ENCODE assay signal across 14 cellular contexts in the genomic region with DNA sequence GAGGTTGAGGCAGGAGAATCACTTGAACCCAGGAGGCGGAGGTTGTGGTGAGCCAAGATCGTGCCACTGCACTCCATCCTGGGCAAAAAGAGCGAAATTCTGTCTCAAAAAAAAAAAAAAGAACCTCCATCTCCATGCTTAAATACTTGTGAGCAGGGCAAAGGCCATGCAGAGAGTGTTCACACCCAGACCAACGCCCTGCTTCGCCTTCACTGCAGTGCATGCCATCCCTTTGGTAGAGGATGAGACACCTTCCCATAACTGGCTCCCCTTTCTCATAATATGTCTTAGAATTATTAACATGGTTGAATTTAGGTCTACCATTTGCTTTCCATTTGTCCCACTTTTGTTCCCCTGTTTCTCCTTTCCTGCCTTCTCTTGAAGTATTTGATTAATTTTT. TPM values are rescaled to one million over a fixed set of nuclear protein-coding genes. Genes with fewer than 3 reads are reported as not detected.
DNase-seq lines count a peak whose midpoint lies in the region; ATAC-seq and TF ChIP-seq lines count a peak whose summit lies in the region.
"Had no signal": no experiment of that assay in that cellular context is flagged by ENCODE, and none has a peak within 500 bp of the region (broad histone marks: within the 10 kb centered on the region; RNA-seq: fewer than 3 reads in every experiment).

No MANE protein-coding gene starts in this region.

- H3K9me3 ChIP-seq in Caco-2 = no peaks in the 10 kb centered on the region
- H3K9me3 ChIP-seq in colonic mucosa = no peaks in the 10 kb centered on the region
- H3K9me3 ChIP-seq: BLaER1 treated with 17β-estradiol and CSF1 and Interleukin-3, amounts not matched to agents 10 nM and 100 nM had no signal

- DNase-seq in Caco-2 = no peak
- DNase-seq in HT-29 (ENCODE audit: low spot score) = peak; percentile 60
- DNase-seq in colonic mucosa = peak; percentile 77
- no peak for DNase-seq in progenitor cell of endocrine pancreas (ENCODE audit: low spot score, unreplicated experiment)
- DNase-seq in SKM-1 (lab: John Stamatoyannopoulos, UW; ENCODE audit: unreplicated experiment) = no peak
- DNase-seq: ACHN; Calu3; CD4-positive, CD25-positive, alpha-beta regulatory T cell; DMS 273 treated with DMSO at 0.1 percent for 48 hours; H7 had no signal

- POLR2A ChIA-PET in Caco-2 (lab: Charles Lee) = no interaction called here

- peaks cover 11% of the 10 kb centered on the region for H3K4me1 Mint-ChIP-seq in Caco-2 (ENCODE audit: low read depth, unreplicated experiment)
- H3K4me1 Mint-ChIP-seq in progenitor cell of endocrine pancreas (ENCODE audit: low read depth) = peaks cover 3% of the 10 kb centered on the region

- no peaks in the 10 kb centered on the region for H3K4me1 ChIP-seq in Caco-2
- H3K4me1 ChIP-seq in colonic mucosa = no peaks in the 10 kb centered on the region

- no peak overlapping the region for H3K4me3 Mint-ChIP-seq in Caco-2 (ENCODE audit: unreplicated experiment)
- H3K4me3 Mint-ChIP-seq in progenitor cell of endocrine pancreas (ENCODE audit: low read depth) = no peak overlapping the region
- H3K4me3 Mint-ChIP-seq: CD4-positive, CD25-positive, alpha-beta regulatory T cell had no signal

- H3K4me3 ChIP-seq in Caco-2 (ENCODE audit: low read depth, low read length) = no peak overlapping the region
- H3K4me3 ChIP-seq in colonic mucosa = no peak overlapping the region
- H3K4me3 ChIP-seq: BLaER1 treated with 17β-estradiol and CSF1 and Interleukin-3, amounts not matched to agents 10 nM and 100 nM had no signal

- H3K27me3 Mint-ChIP-seq in Caco-2 (ENCODE audit: insufficient read depth, unreplicated experiment) (no peaks in the 10 kb centered on the region), progenitor cell of endocrine pancreas (no peaks in the 10 kb centered on the region)
- H3K27me3 Mint-ChIP-seq: CD4-positive, CD25-positive, alpha-beta regulatory T cell had no signal

- no peak for TF ChIP-seq CTCF in Caco-2 (IDR thresholded peaks at IDR 0.05; ENCODE audit: insufficient read depth in 1 of 2, low read depth in 1 of 2, low read length in 1 of 2, severe bottlenecking in 1 of 2, unreplicated experiment in 1 of 2)
- TF ChIP-seq CTCF in colonic mucosa (IDR thresholded peaks at IDR 0.05) = no peak
- TF ChIP-seq CTCF in progenitor cell of endocrine pancreas (IDR thresholded peaks at IDR 0.05; ENCODE audit: unreplicated experiment) = no peak

- peaks cover 34% of the 10 kb centered on the region for H3K36me3 Mint-ChIP-seq in Caco-2 (ENCODE audit: insufficient read depth, unreplicated experiment)
- H3K36me3 Mint-ChIP-seq in progenitor cell of endocrine pancreas (ENCODE audit: insufficient read depth) = peaks cover 3% of the 10 kb centered on the region

- H3K36me3 ChIP-seq in Caco-2 (ENCODE audit: control insufficient read depth, insufficient read depth, low read length) (peaks cover 2% of the 10 kb centered on the region), colonic mucosa (no peaks in the 10 kb centered on the region)

- ATAC-seq in HG03521 (IDR thresholded peaks at IDR 0.05; ENCODE audit: unreplicated experiment) = no peak
- ATAC-seq in HG03342 (IDR thresholded peaks at IDR 0.05; ENCODE audit: unreplicated experiment) = no peak

- H3K9ac ChIP-seq in colonic mucosa (ENCODE audit: low read depth in 2 of 2, low read length in 2 of 2) = no peak overlapping the region
- H3K9ac ChIP-seq: BLaER1 treated with 17β-estradiol and CSF1 and Interleukin-3, amounts not matched to agents 10 nM and 100 nM had no signal

- H3K27me3 ChIP-seq in Caco-2 (replicated peaks; ENCODE audit: control insufficient read depth, insufficient read depth, low read length) = no peaks in the 10 kb centered on the region
- no peaks in the 10 kb centered on the region for H3K27me3 ChIP-seq in colonic mucosa
- H3K27me3 ChIP-seq: BLaER1 treated with 17β-estradiol and CSF1 and Interleukin-3, amounts not matched to agents 10 nM and 100 nM had no signal

- intact Hi-C loops in Caco-2 (cut with micrococcal nuclease; ENCODE audit: unreplicated experiment) (no loop called here), colonic mucosa (cut with DNase I) (no loop called here)

- H3K9me3 Mint-ChIP-seq in Caco-2 (ENCODE audit: unreplicated experiment) (no peaks in the 10 kb centered on the region), progenitor cell of endocrine pancreas (ENCODE audit: low read depth) (no peaks in the 10 kb centered on the region)
- H3K9me3 Mint-ChIP-seq: CD4-positive, CD25-positive, alpha-beta regulatory T cell had no signal

- CTCF ChIA-PET in Caco-2 (lab: Charles Lee) = interaction anchor here (1.2 to 2.5 kb wide), 2 partner anchors 28 to 29 kb away, joined by 3 to 11 read pairs; no protein-coding TSS in a partner anchor

- no TSS peak for BruUV-seq in Caco-2 (replicated peaks; lab: Mats Ljungman, UMichigan)

- H3K27ac Mint-ChIP-seq in Caco-2 (ENCODE audit: unreplicated experiment) (peak overlapping the region; percentile 56), progenitor cell of endocrine pancreas (peak overlapping the region; percentile 43)
- H3K27ac Mint-ChIP-seq: CD4-positive, CD25-positive, alpha-beta regulatory T cell had no signal

- H3K27ac ChIP-seq in colonic mucosa = peak overlapping the region; percentile 25
- H3K27ac ChIP-seq: BLaER1 treated with 17β-estradiol and CSF1 and Interleukin-3, amounts not matched to agents 10 nM and 100 nM; HL-60 had no signal

RNA-seq across cellular contexts. Expression of a gene that starts 15.4 kb away (rescaled TPM):
- total RNA-seq in Caco-2 (2022) (10.5 and 10.8 TPM in 2 replicates), colonic mucosa (10 to 100 TPM; 19.5 to 21.7 TPM), progenitor cell of endocrine pancreas (18.3 and 23.5 TPM in 2 replicates)
- total RNA-seq in HT-29 (2014; rRNA removed; shearing (Covaris generic)) = 51.0 and 56.4 TPM in 2 replicates

RNA-seq across cellular contexts. Expression of a gene that starts 40.7 kb away (rescaled TPM):
- total RNA-seq in Caco-2 (2022) = 43.1 and 44.3 TPM in 2 replicates
- total RNA-seq in HT-29 (2014; rRNA removed; shearing (Covaris generic)) = 19.8 and 34.8 TPM in 2 replicates
- 10 to 100 TPM; 27.2 to 37.3 TPM for total RNA-seq in colonic mucosa
- 34.4 and 36.1 TPM in 2 replicates for total RNA-seq in progenitor cell of endocrine pancreas

RNA-seq across cellular contexts. Expression of a gene that starts 59.1 kb away (rescaled TPM):
- total RNA-seq in Caco-2 (2022) (10.1 and 10.4 TPM in 2 replicates), colonic mucosa (10 to 100 TPM; 12.8 to 19.6 TPM), progenitor cell of endocrine pancreas (9.1 and 11.8 TPM in 2 replicates)
- 20.2 and 22.0 TPM in 2 replicates for total RNA-seq in HT-29 (2014; rRNA removed; shearing (Covaris generic))

Comparison
In these comparisons a context has a peak if more than half of its experiments do, and no peak if none do; other contexts are left out.
1. DNase-seq: peak in HT-29 (single experiment) and colonic mucosa (single experiment); none in Caco-2 (0 of 2), progenitor cell of endocrine pancreas (single experiment) and SKM-1 (single experiment).